ENCODE assay signal across 22 cellular contexts in the genomic region with DNA sequence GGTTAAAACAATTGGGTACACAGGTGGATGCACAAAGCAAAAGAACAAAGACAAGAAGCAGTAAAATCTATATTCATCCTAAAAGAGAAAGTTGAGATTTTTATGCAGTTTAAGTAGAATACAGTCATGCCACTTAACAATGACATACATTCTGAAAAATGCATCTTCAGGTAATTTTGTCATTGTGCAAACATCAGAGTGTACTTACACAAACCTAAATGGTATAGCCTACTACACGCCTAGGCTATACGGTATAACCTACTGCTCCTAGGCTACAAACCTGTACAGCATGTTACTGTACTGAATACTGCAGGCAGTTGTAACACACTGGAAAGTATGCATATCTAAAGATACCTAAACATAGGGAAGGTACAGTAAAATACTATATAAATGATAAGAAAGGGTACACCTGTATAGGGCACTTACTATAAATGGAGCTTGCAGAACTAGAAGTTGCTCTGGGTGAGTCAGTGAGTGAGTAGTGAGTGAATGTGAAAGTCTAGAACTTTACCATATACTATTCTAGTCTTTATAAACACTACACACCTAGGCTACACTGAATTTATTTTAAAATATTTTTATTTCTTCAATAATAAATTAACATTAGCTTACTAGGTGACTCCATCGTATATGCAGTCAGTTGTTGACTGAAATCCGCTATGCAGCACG.
"Had no signal": no experiment of that assay in that cellular context is flagged by ENCODE, and none has a peak within 500 bp of the region (broad histone marks: within the 10 kb centered on the region; RNA-seq: fewer than 3 reads in every experiment).

No MANE protein-coding gene starts in this region.

- H3K9me3 Mint-ChIP-seq: activated T-cell treated with anti-CD3 and anti-CD28 coated beads, Interleukin-2, amount 50 U/mL, for 72 hours; stimulated activated naive CD8-positive, alpha-beta T cell treated with anti-CD3 and anti-CD28 coated beads, Interleukin-15, amount 100 ng/mL, for 72 hours had no signal

- ATAC-seq: activated CD4-positive, CD25-positive, alpha-beta regulatory T cell treated with anti-CD3 and anti-CD28 coated beads, Interleukin-2, amount 50 U/mL, for 24 hours; activated CD8-positive, alpha-beta memory T cell treated with anti-CD3 and anti-CD28 coated beads, Interleukin-2, amount 10 ng/mL, durations not matched to agents 7 days and 5 days; left cardiac atrium; pancreas; stimulated activated naive CD8-positive, alpha-beta T cell treated with anti-CD3 and anti-CD28 coated beads, Interleukin-15, amount 100 ng/mL, for 72 hours; upper lobe of right lung had no signal

- H3K36me3 Mint-ChIP-seq: activated CD8-positive, alpha-beta memory T cell treated with anti-CD3 and anti-CD28 coated beads, Interleukin-2, amount 10 ng/mL, durations not matched to agents 7 days and 5 days; activated naive CD8-positive, alpha-beta T cell treated with anti-CD3 and anti-CD28 coated beads for 36 hours had no signal

- DNase-seq: activated CD4-positive, alpha-beta T cell treated with anti-CD3 and anti-CD28 coated beads, Interleukin-2, amount 50 U/mL, for 48 hours; activated CD8-positive, alpha-beta memory T cell treated with anti-CD3 and anti-CD28 coated beads, Interleukin-2, amount 10 ng/mL, durations not matched to agents 7 days and 5 days; activated gamma-delta T cell treated with Interleukin-2 at 50 U/mL for 16 hours; activated naive CD8-positive, alpha-beta T cell treated with anti-CD3 and anti-CD28 coated beads for 36 hours; activated T-cell treated with anti-CD3 and anti-CD28 coated beads, Interleukin-2, amount 50 U/mL, for 72 hours; aorta; dorsolateral prefrontal cortex; esophagus squamous epithelium; foreskin fibroblast; head of caudate nucleus; left cardiac atrium; midbrain; naive B cell; pancreas; retina; stimulated activated CD4-positive, alpha-beta T cell treated with anti-CD3 and anti-CD28 coated beads, Interleukin-15, amount 100 ng/mL, for 24 hours; stimulated activated CD4-positive, alpha-beta T cell treated with anti-CD3 and anti-CD28 coated beads, Interleukin-4, amount 100 ng/mL, for 24 hours; stimulated activated naive CD8-positive, alpha-beta T cell treated with anti-CD3 and anti-CD28 coated beads, Interleukin-15, amount 100 ng/mL, for 72 hours; testis; upper lobe of right lung had no signal

- H3K4me3 Mint-ChIP-seq: activated CD8-positive, alpha-beta memory T cell treated with anti-CD3 and anti-CD28 coated beads, Interleukin-2, amount 10 ng/mL, durations not matched to agents 7 days and 5 days; activated naive CD8-positive, alpha-beta T cell treated with anti-CD3 and anti-CD28 coated beads for 36 hours; activated T-cell treated with anti-CD3 and anti-CD28 coated beads, Interleukin-2, amount 50 U/mL, for 72 hours; naive B cell; stimulated activated naive CD8-positive, alpha-beta T cell treated with anti-CD3 and anti-CD28 coated beads, Interleukin-15, amount 100 ng/mL, for 72 hours had no signal

- H3K4me1 Mint-ChIP-seq: activated naive CD8-positive, alpha-beta T cell treated with anti-CD3 and anti-CD28 coated beads for 36 hours; naive B cell; stimulated activated naive CD8-positive, alpha-beta T cell treated with anti-CD3 and anti-CD28 coated beads, Interleukin-15, amount 100 ng/mL, for 72 hours had no signal

- H3K27ac Mint-ChIP-seq: activated CD8-positive, alpha-beta memory T cell treated with anti-CD3 and anti-CD28 coated beads, Interleukin-2, amount 10 ng/mL, durations not matched to agents 7 days and 5 days; activated naive CD8-positive, alpha-beta T cell treated with anti-CD3 and anti-CD28 coated beads for 36 hours; activated T-cell treated with anti-CD3 and anti-CD28 coated beads, Interleukin-2, amount 50 U/mL, for 72 hours; naive B cell; stimulated activated naive CD8-positive, alpha-beta T cell treated with anti-CD3 and anti-CD28 coated beads, Interleukin-15, amount 100 ng/mL, for 72 hours had no signal

- H3K27me3 Mint-ChIP-seq: activated CD8-positive, alpha-beta memory T cell treated with anti-CD3 and anti-CD28 coated beads, Interleukin-2, amount 10 ng/mL, durations not matched to agents 7 days and 5 days; activated naive CD8-positive, alpha-beta T cell treated with anti-CD3 and anti-CD28 coated beads for 36 hours; naive B cell; stimulated activated naive CD8-positive, alpha-beta T cell treated with anti-CD3 and anti-CD28 coated beads, Interleukin-15, amount 100 ng/mL, for 72 hours had no signal

- FAIRE-seq: endometrium, pancreas had no signal
